Comparison of ENCODE assay signal across 1 cellular context in the genomic region with DNA sequence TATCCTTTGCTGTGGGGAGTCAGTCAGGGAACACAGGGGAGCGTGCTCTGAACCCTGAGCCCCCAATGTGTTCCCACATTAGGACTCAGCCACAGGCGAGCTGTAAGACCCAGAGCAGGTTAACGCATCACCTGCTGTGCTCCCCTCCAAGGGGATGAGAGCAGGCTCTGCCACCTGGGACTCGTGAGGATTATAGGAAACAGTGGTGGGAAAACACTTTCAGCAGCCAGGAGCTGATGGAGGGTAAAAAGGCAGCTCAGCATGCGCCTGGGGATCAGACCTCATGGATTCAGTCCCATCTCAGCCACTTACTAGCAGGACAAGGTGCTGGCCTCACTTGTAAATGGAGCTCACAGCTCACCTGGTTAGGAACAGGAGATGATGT.
TF ChIP-seq lines count a peak whose summit lies in the region.

No MANE protein-coding gene starts in this region.

TF ChIP-seq in H1, 55 proteins besides CTCF, POLR2A, EP300 and RAD21:
- TF ChIP-seq NANOG (IDR thresholded peaks at IDR 0.05; ENCODE audit: insufficient read depth, low read depth, low read length, poor library complexity, severe bottlenecking) = no peak
- TF ChIP-seq RFX5 (IDR thresholded peaks at IDR 0.05; ENCODE audit: borderline replicate concordance, low read depth, low read length) = no peak
- no peak for TF ChIP-seq CHD1 (IDR thresholded peaks at IDR 0.05; ENCODE audit: low read depth, low read length)
- no peak for TF ChIP-seq SP2 (IDR thresholded peaks at IDR 0.05; ENCODE audit: low read length)
